9 cellular contexts compared by ENCODE assay signal in the genomic region with DNA sequence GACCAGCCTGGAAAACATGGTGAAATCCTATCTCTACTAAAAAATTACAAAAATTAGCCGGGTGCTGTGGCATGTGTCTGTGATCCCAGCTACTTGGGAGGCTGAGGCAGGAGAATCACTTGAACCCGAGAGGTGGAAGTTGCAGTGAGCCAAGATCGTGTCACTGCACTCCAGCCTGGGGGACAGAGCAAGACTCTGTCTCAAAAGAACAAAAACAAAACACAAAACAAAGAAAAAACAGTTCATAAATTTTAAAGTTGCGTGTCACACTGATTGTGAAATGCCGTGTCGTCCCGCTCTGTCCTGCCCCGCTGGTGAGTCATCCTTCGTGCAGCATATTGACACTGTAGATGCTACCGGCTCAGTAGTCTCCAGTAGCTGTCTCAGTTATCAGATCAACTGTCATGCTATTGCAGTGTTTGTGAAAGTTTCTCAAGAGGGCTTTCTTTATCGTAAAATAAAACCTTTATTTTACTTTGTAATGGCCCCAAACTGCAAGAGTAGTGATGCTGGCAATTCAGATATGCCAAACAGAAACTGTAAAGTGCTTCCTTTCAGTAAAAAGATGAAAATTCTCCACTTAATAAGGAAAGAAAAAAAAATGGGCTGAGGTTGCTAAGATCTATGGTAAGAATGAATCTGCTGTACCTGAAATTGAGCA. TPM values are rescaled to one million over a fixed set of nuclear protein-coding genes. Genes with fewer than 3 reads are reported as not detected.
A peak's percentile ranks its signal among the peaks of the same experiment; 100 is the strongest.
DNase-seq lines count a peak whose midpoint lies in the region; ATAC-seq and TF ChIP-seq lines count a peak whose summit lies in the region.
"Had no signal": no experiment of that assay in that cellular context is flagged by ENCODE, and none has a peak within 500 bp of the region (broad histone marks: within the 10 kb centered on the region; RNA-seq: fewer than 3 reads in every experiment).

No MANE protein-coding gene starts in this region.

- peaks cover 4% of the 10 kb centered on the region for H3K4me1 ChIP-seq in GM23248 (ENCODE audit: insufficient read depth)
- H3K4me1 ChIP-seq in colonic mucosa = no peaks in the 10 kb centered on the region
- H3K4me1 ChIP-seq in osteoblast (ENCODE audit: insufficient read depth, low read length) = peaks cover 13% of the 10 kb centered on the region

- H3K4me3 Mint-ChIP-seq in endothelial cell (ENCODE audit: unreplicated experiment) = no peak overlapping the region
- H3K4me3 Mint-ChIP-seq in activated CD8-positive, alpha-beta T cell treated with anti-CD3 and anti-CD28 coated beads, Interleukin-2, amount 10 ng/mL, durations not matched to agents 7 days and 5 days = no peak overlapping the region

- CTCF ChIA-PET in activated CD8-positive, alpha-beta T cell treated with anti-CD3 and anti-CD28 coated beads, Interleukin-2, amount 10 ng/mL, durations not matched to agents 7 days and 5 days (lab: Charles Lee) = no interaction called here

- peaks cover 6% of the 10 kb centered on the region for H3K27me3 Mint-ChIP-seq in endothelial cell (ENCODE audit: unreplicated experiment)
- H3K27me3 Mint-ChIP-seq in activated CD8-positive, alpha-beta T cell treated with anti-CD3 and anti-CD28 coated beads, Interleukin-2, amount 10 ng/mL, durations not matched to agents 7 days and 5 days (ENCODE audit: low read depth) = peaks cover 47% of the 10 kb centered on the region

- H3K4me2 ChIP-seq in GM23248 (ENCODE audit: unreplicated experiment) = peak overlapping the region; percentile 74
- H3K4me2 ChIP-seq in osteoblast (ENCODE audit: insufficient read depth, low read length) = peak overlapping the region; percentile 63

- H3K27me3 ChIP-seq in GM23248 (replicated peaks; ENCODE audit: insufficient read depth) (peaks cover 33% of the 10 kb centered on the region), colonic mucosa (no peaks in the 10 kb centered on the region), osteoblast (ENCODE audit: insufficient read depth, low read length) (peaks cover 69% of the 10 kb centered on the region)

- H3K27ac ChIP-seq in GM23248 = 0 out of 2 replicates have a peak overlapping the region, but pooled peaks have one; percentile 4
- H3K27ac ChIP-seq in colonic mucosa = no peak overlapping the region
- H3K27ac ChIP-seq in osteoblast (ENCODE audit: low read depth, low read length) = no peak overlapping the region

- H3K36me3 ChIP-seq in GM23248 (ENCODE audit: low read depth) = no peaks in the 10 kb centered on the region
- no peaks in the 10 kb centered on the region for H3K36me3 ChIP-seq in colonic mucosa
- H3K36me3 ChIP-seq in osteoblast (ENCODE audit: insufficient read depth, low read length) = no peaks in the 10 kb centered on the region

- peak overlapping the region; percentile 41; the same call in 1 of the 2 replicates for H3K9ac ChIP-seq in GM23248
- no peak overlapping the region for H3K9ac ChIP-seq in colonic mucosa (ENCODE audit: low read depth in 2 of 2, low read length in 2 of 2)

- H3K27ac Mint-ChIP-seq in endothelial cell (ENCODE audit: unreplicated experiment) = no peak overlapping the region
- no peak overlapping the region for H3K27ac Mint-ChIP-seq in activated CD8-positive, alpha-beta T cell treated with anti-CD3 and anti-CD28 coated beads, Interleukin-2, amount 10 ng/mL, durations not matched to agents 7 days and 5 days

- no peaks in the 10 kb centered on the region for H4K20me1 ChIP-seq in GM23248 (ENCODE audit: insufficient read depth)
- no peaks in the 10 kb centered on the region for H4K20me1 ChIP-seq in osteoblast (ENCODE audit: insufficient read depth, low read length)

- H3K9me2 ChIP-seq in GM23248 (ENCODE audit: insufficient read depth) = no peaks in the 10 kb centered on the region

- in situ Hi-C loops in GM23248 (cut with MboI) = no loop called here

- no peak for TF ChIP-seq CTCF in colonic mucosa (IDR thresholded peaks at IDR 0.05)
- no peak for TF ChIP-seq CTCF in osteoblast (IDR thresholded peaks at IDR 0.05; ENCODE audit: extremely low read depth, low read depth, low read length)
- TF ChIP-seq CTCF in endothelial cell (IDR thresholded peaks at IDR 0.05; ENCODE audit: unreplicated experiment) = no peak

- H3K4me3 ChIP-seq in GM23248 (peak overlapping the region; percentile 5; the same call in 1 of the 2 replicates), colonic mucosa (no peak overlapping the region), osteoblast (ENCODE audit: insufficient read depth, low read length) (no peak overlapping the region)

- no peaks in the 10 kb centered on the region for H3K9me3 ChIP-seq in GM23248 (ENCODE audit: low read depth)
- no peaks in the 10 kb centered on the region for H3K9me3 ChIP-seq in colonic mucosa
- H3K9me3 ChIP-seq in osteoblast (ENCODE audit: low read depth, low read length) = no peaks in the 10 kb centered on the region

- H3F3A ChIP-seq in GM23248 (ENCODE audit: insufficient read depth) = peaks cover 16% of the 10 kb centered on the region

- POLR2A ChIA-PET in activated CD8-positive, alpha-beta T cell treated with anti-CD3 and anti-CD28 coated beads, Interleukin-2, amount 10 ng/mL, durations not matched to agents 7 days and 5 days (lab: Charles Lee) = no interaction called here

- H3K36me3 Mint-ChIP-seq in endothelial cell (ENCODE audit: low read depth, unreplicated experiment) = no peaks in the 10 kb centered on the region
- no peaks in the 10 kb centered on the region for H3K36me3 Mint-ChIP-seq in activated CD8-positive, alpha-beta T cell treated with anti-CD3 and anti-CD28 coated beads, Interleukin-2, amount 10 ng/mL, durations not matched to agents 7 days and 5 days (ENCODE audit: low read depth)

- ATAC-seq in HG03095 (IDR thresholded peaks at IDR 0.05; ENCODE audit: unreplicated experiment) (no peak), HG02870 (IDR thresholded peaks at IDR 0.05; ENCODE audit: unreplicated experiment) (no peak)
- ATAC-seq in activated CD8-positive, alpha-beta T cell treated with anti-CD3 and anti-CD28 coated beads, Interleukin-2, amount 10 ng/mL, durations not matched to agents 7 days and 5 days = no peak

- DNase-seq in GM23248 (peak; percentile 95), NCI-H460 (ENCODE audit: extremely low read depth, low read depth) (peak; percentile 80), colonic mucosa (peak; percentile 20), osteoblast (ENCODE audit: insufficient read length, low spot score, missing footprints) (peak; percentile 83), endothelial cell (ENCODE audit: low spot score) (no peak)
- DNase-seq in activated CD8-positive, alpha-beta T cell treated with anti-CD3 and anti-CD28 coated beads, Interleukin-2, amount 10 ng/mL, durations not matched to agents 7 days and 5 days = no peak

- H2AFZ ChIP-seq in GM23248 (no peak overlapping the region), osteoblast (ENCODE audit: low read length) (no peak overlapping the region)

- intact Hi-C loops in colonic mucosa (cut with DNase I) = loop anchor here (5.0 kb wide), 1 partner anchor 69 kb away; no protein-coding TSS in a partner anchor

- WGBS in GM23248 (ENCODE audit: low coverage in 1 of 2, low lambda C conversion rate in 2 of 2, missing lambda C conversion rate in 2 of 2), 2 experiments = 1% methylated on average over 11 of the region's 11 CpGs

- H3K9me3 Mint-ChIP-seq in endothelial cell (ENCODE audit: unreplicated experiment) = no peaks in the 10 kb centered on the region
- no peaks in the 10 kb centered on the region for H3K9me3 Mint-ChIP-seq in activated CD8-positive, alpha-beta T cell treated with anti-CD3 and anti-CD28 coated beads, Interleukin-2, amount 10 ng/mL, durations not matched to agents 7 days and 5 days (ENCODE audit: insufficient read depth)

- no peaks in the 10 kb centered on the region for H3K79me2 ChIP-seq in GM23248 (ENCODE audit: insufficient read depth)
- H3K79me2 ChIP-seq in osteoblast (ENCODE audit: insufficient read depth, low read length) = no peaks in the 10 kb centered on the region

- no peaks in the 10 kb centered on the region for H3K4me1 Mint-ChIP-seq in endothelial cell (ENCODE audit: unreplicated experiment)
- H3K4me1 Mint-ChIP-seq in activated CD8-positive, alpha-beta T cell treated with anti-CD3 and anti-CD28 coated beads, Interleukin-2, amount 10 ng/mL, durations not matched to agents 7 days and 5 days (ENCODE audit: low read depth) = no peaks in the 10 kb centered on the region

RNA-seq across cellular contexts. Expression of a gene that starts 36.4 kb away (rescaled TPM):
- total RNA-seq in GM23248 (2014; rRNA removed; shearing (Covaris generic)) = not detected in 2 replicates
- polyA plus RNA-seq in GM23248 (2016; fragmentation: Nextera tagmentation; extraction: Ambion mirVana) = not detected in 2 replicates
- not detected in 2 replicates for total RNA-seq in NCI-H460 (2014; rRNA removed; shearing (Covaris generic))
- polyA plus RNA-seq in NCI-H460 (2014; cell fraction: nucleus; rRNA removed) = not detected in 2 replicates
- total RNA-seq in colonic mucosa (not detected), osteoblast (not detected in 2 replicates), endothelial cell (ENCODE audit: unreplicated experiment) (not detected)
- not detected for total RNA-seq in activated CD8-positive, alpha-beta T cell treated with anti-CD3 and anti-CD28 coated beads, Interleukin-2, amount 10 ng/mL, durations not matched to agents 7 days and 5 days
- total RNA-seq: H1 had no signal
- polyA plus RNA-seq: H1 had no signal

RNA-seq across cellular contexts. Expression of a gene that starts 45.1 kb away (rescaled TPM):
- not detected in 2 replicates for total RNA-seq in GM23248 (2014; rRNA removed; shearing (Covaris generic))
- not detected in 2 replicates for polyA plus RNA-seq in GM23248 (2016; fragmentation: Nextera tagmentation; extraction: Ambion mirVana)
- not detected in 2 replicates for total RNA-seq in NCI-H460 (2014; rRNA removed; shearing (Covaris generic))
- polyA plus RNA-seq in NCI-H460 (2014; cell fraction: nucleus; rRNA removed) = not detected in 2 replicates
- total RNA-seq in colonic mucosa (1 to 10 TPM in 1 of 2 donors, not detected in 1; 2.5 TPM), osteoblast (not detected in 2 replicates), endothelial cell (ENCODE audit: unreplicated experiment) (not detected)
- not detected for total RNA-seq in activated CD8-positive, alpha-beta T cell treated with anti-CD3 and anti-CD28 coated beads, Interleukin-2, amount 10 ng/mL, durations not matched to agents 7 days and 5 days
- total RNA-seq: H1 had no signal
- polyA plus RNA-seq: H1 had no signal

Comparison
In these comparisons a context has a peak if more than half of its experiments do, and no peak if none do; other contexts are left out.
1. DNase-seq: peak in GM23248 (single experiment), NCI-H460 (single experiment), colonic mucosa (single experiment) and osteoblast (single experiment); none in endothelial cell (single experiment) and activated CD8-positive, alpha-beta T cell treated with anti-CD3 and anti-CD28 coated beads, Interleukin-2, amount 10 ng/mL, durations not matched to agents 7 days and 5 days (single experiment).